In the genomic region with DNA sequence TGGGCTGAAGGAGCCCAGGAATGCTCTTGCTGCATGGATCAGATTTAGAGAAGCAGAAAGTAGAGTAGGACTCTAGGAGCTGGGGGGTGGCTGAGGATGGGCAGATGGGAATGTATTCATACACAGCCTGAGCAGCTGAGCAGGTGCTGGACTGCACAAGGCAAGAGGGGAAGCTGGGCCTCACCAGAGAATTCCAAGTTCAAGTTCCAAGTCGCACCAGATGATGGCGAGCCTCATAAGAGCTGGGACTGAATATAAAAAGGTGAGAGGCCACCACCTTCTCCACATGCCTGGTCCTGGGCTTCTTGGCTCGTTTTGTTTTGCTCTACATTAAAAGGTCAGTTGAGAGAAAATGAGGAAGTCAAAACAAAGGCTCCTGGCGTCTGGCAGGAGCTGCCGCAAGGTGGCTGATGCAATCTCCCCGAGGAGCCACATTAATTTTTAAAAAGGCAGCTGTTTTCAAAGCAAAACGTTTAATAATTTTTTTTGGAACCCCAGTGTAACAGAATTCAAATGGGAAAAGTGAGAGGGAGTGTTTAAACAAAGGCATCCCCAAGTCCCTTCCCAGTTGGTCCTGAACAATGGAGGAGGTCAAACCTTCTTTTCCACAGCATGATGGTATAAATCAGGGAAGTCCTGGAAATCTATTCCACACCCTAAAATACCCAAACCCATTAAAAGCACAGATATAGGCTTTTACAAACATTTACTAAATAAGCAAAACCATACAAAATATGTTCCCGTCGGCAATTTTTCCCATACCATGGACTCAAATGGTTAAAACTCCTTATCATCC, we compare ENCODE assay signal across 1 cellular context.
TF ChIP-seq lines count a peak whose summit lies in the region.

No MANE protein-coding gene starts in this region.

TF ChIP-seq in H1, 55 proteins besides CTCF, POLR2A, EP300 and RAD21 (continued from another document):
- TF ChIP-seq, protein P1, sequence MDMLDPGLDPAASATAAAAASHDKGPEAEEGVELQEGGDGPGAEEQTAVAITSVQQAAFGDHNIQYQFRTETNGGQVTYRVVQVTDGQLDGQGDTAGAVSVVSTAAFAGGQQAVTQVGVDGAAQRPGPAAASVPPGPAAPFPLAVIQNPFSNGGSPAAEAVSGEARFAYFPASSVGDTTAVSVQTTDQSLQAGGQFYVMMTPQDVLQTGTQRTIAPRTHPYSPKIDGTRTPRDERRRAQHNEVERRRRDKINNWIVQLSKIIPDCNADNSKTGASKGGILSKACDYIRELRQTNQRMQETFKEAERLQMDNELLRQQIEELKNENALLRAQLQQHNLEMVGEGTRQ (IDR thresholded peaks at IDR 0.05; ENCODE audit: low read length): no peak
- TF ChIP-seq FOSL1 (IDR thresholded peaks at IDR 0.05; ENCODE audit: insufficient read depth, low read depth, low read length) (no peak), SRF (IDR thresholded peaks at IDR 0.05; ENCODE audit: low read depth, low read length) (no peak), PHF8 (conservative IDR thresholded peaks at IDR 0.05; ENCODE audit: low read depth, low read length) (no peak), EZH2 (IDR thresholded peaks at IDR 0.05; ENCODE audit: low read depth, low read length, severe bottlenecking) (no peak), TBP (IDR thresholded peaks at IDR 0.05; ENCODE audit: low read depth, low read length) (no peak), SP2 (IDR thresholded peaks at IDR 0.05; ENCODE audit: low read length) (no peak), POU5F1 (IDR thresholded peaks at IDR 0.05; ENCODE audit: low read depth, low read length) (no peak), JUN (IDR thresholded peaks at IDR 0.05; ENCODE audit: low read depth, low read length) (no peak), BACH1 (IDR thresholded peaks at IDR 0.05; ENCODE audit: low read length) (no peak), HDAC2 (IDR thresholded peaks at IDR 0.05; ENCODE audit: borderline replicate concordance in 1 of 2, low read depth in 2 of 2, low read length in 2 of 2) (no peak), EGR1 (IDR thresholded peaks at IDR 0.05; ENCODE audit: borderline replicate concordance, low read depth, low read length) (no peak), RNF2 (IDR thresholded peaks at IDR 0.05; ENCODE audit: borderline replicate concordance, low read depth, low read length, missing control alignments, poor library complexity, severe bottlenecking) (no peak), RFX5 (IDR thresholded peaks at IDR 0.05; ENCODE audit: borderline replicate concordance, low read depth, low read length) (no peak), CHD1 (IDR thresholded peaks at IDR 0.05; ENCODE audit: low read depth, low read length) (no peak)
- TF ChIP-seq, protein P2, sequence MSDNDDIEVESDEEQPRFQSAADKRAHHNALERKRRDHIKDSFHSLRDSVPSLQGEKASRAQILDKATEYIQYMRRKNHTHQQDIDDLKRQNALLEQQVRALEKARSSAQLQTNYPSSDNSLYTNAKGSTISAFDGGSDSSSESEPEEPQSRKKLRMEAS (IDR thresholded peaks at IDR 0.05): no peak
